ENCODE assay signal across 20 cellular contexts in the genomic region with DNA sequence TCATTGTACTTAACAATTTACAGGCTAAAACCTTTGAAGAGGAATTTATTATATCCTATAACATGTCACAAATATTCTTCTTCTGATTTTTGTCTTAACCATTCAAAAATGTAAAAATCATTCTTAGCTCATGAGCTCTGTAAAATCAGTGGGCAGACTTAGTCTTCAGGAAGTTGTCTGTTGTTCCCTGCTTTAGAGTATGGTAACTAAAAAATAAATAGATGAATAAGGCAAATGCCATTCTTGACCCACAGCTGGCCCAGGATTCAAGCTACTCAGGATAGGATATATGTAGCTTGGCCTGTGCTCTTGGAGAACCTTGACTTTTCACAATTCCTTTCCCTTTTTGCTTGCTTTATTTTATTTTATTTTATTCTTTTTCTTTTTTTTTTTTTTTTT. TPM values are rescaled to one million over a fixed set of nuclear protein-coding genes. Genes with fewer than 3 reads are reported as not detected.
DNase-seq lines count a peak whose midpoint lies in the region; ATAC-seq and TF ChIP-seq lines count a peak whose summit lies in the region.
"Had no signal": no experiment of that assay in that cellular context is flagged by ENCODE, and none has a peak within 500 bp of the region (broad histone marks: within the 10 kb centered on the region; RNA-seq: fewer than 3 reads in every experiment).

No MANE protein-coding gene starts in this region.

- no peak overlapping the region for H3K4me2 ChIP-seq in PC-9
- H3K4me2 ChIP-seq: A549, BLaER1, SK-N-SH had no signal

- H3K27ac Mint-ChIP-seq in central memory CD8-positive, alpha-beta T cell (ENCODE audit: low read depth) = peak overlapping the region; percentile 8
- peak overlapping the region; percentile 14 for H3K27ac Mint-ChIP-seq in memory B cell
- H3K27ac Mint-ChIP-seq in stimulated activated naive B cell treated with anti-CD40 and anti-IgM and Interleukin-4, amounts not matched to agents 10 μg/mL and 1 μg/mL and 100 μg/mL, for 72 hours = peak overlapping the region; percentile 20

- no peaks in the 10 kb centered on the region for H3K27me3 ChIP-seq in PC-9 (ENCODE audit: insufficient read depth, low read depth)
- H3K27me3 ChIP-seq: BLaER1 had no signal

- CTCF ChIA-PET in PC-9 (lab: Charles Lee) = interaction anchor here (0.7 kb wide), 1 partner anchor 270 kb away, joined by 9 read pairs; no protein-coding TSS in a partner anchor

- H3K9me2 ChIP-seq in PC-9 (ENCODE audit: insufficient read depth) = no peaks in the 10 kb centered on the region
- H3K9me2 ChIP-seq: SK-N-SH had no signal

- H3K36me3 Mint-ChIP-seq in central memory CD8-positive, alpha-beta T cell (ENCODE audit: insufficient read depth) = peaks cover 6% of the 10 kb centered on the region
- H3K36me3 Mint-ChIP-seq in memory B cell = peaks cover 43% of the 10 kb centered on the region
- peaks cover 55 to 80% of the 10 kb centered on the region in 2 donors for H3K36me3 Mint-ChIP-seq in stimulated activated naive B cell treated with anti-CD40 and anti-IgM and Interleukin-4, amounts not matched to agents 10 μg/mL and 1 μg/mL and 100 μg/mL, for 72 hours

- no peaks in the 10 kb centered on the region; the same call in 1 of the 2 replicates for H3K9me3 ChIP-seq in PC-9 (ENCODE audit: insufficient read depth, low read depth)
- H3K9me3 ChIP-seq: SK-N-SH had no signal

- no peak overlapping the region for H3K4me3 ChIP-seq in PC-9
- H3K4me3 ChIP-seq: A549, BLaER1 had no signal

- POLR2A ChIA-PET in PC-9 (lab: Charles Lee; ENCODE audit: unreplicated experiment) = no interaction called here

- H3K4me3 Mint-ChIP-seq in central memory CD8-positive, alpha-beta T cell = no peak overlapping the region
- no peak overlapping the region for H3K4me3 Mint-ChIP-seq in memory B cell
- H3K4me3 Mint-ChIP-seq in stimulated activated naive B cell treated with anti-CD40 and anti-IgM and Interleukin-4, amounts not matched to agents 10 μg/mL and 1 μg/mL and 100 μg/mL, for 72 hours = no peak overlapping the region
- H3K4me3 Mint-ChIP-seq: CD4-positive, alpha-beta memory T cell; H9 had no signal

- H3K9me3 Mint-ChIP-seq in central memory CD8-positive, alpha-beta T cell = peaks cover 17% of the 10 kb centered on the region
- H3K9me3 Mint-ChIP-seq in memory B cell = peaks cover 16% of the 10 kb centered on the region
- H3K9me3 Mint-ChIP-seq in stimulated activated naive B cell treated with anti-CD40 and anti-IgM and Interleukin-4, amounts not matched to agents 10 μg/mL and 1 μg/mL and 100 μg/mL, for 72 hours = peaks cover 21 to 23% of the 10 kb centered on the region in 2 donors

- DNase-seq in EH (ENCODE audit: low read depth) (peak; percentile 14), memory B cell (ENCODE audit: low spot score in 2 of 2) (no peak), NOMO-1 treated with DMSO at 0.1 percent for 48 hours (lab: John Stamatoyannopoulos, UW; ENCODE audit: unreplicated experiment) (no peak), PC-9 (no peak)
- DNase-seq in central memory CD8-positive, alpha-beta T cell (ENCODE audit: low spot score in 2 of 2) = no peak
- DNase-seq in stimulated activated naive B cell treated with anti-CD40 and anti-IgM and Interleukin-4, amounts not matched to agents 10 μg/mL and 1 μg/mL and 100 μg/mL, for 72 hours = no peak
- DNase-seq: CD4-positive, alpha-beta memory T cell; DMS79 treated with DMSO at 0.1 percent for 48 hours; MM.1S; NCI-H1092; NCI-H2081; NCI-H446 treated with DMSO at 0.1 percent for 48 hours; NK-92 treated with Interleukin-12 subunit alpha and Interleukin-12 subunit beta, amount 100 ng/mL, for 24 hours; RPMI8226; SHP77 treated with DMSO at 0.1 percent for 48 hours; SK-N-SH had no signal

- no peak for ATAC-seq in central memory CD8-positive, alpha-beta T cell (replicated peaks; ENCODE audit: extremely low read depth, poor library complexity, severe bottlenecking)
- ATAC-seq in memory B cell (ENCODE audit: low read depth) (no peak), HG02642 (IDR thresholded peaks at IDR 0.05; ENCODE audit: poor library complexity, unreplicated experiment) (no peak)
- peak; percentile 43 to 66 for ATAC-seq in stimulated activated naive B cell treated with anti-CD40 and anti-IgM and Interleukin-4, amounts not matched to agents 10 μg/mL and 1 μg/mL and 100 μg/mL, for 72 hours (replicated peaks)
- ATAC-seq: A549 had no signal

- H3K79me2 ChIP-seq in PC-9 (ENCODE audit: low read depth) = no peaks in the 10 kb centered on the region

- no peaks in the 10 kb centered on the region; the same call in 1 of the 2 replicates for H3K36me3 ChIP-seq in PC-9 (ENCODE audit: low read depth)

- intact Hi-C loops in PC-9 (cut with micrococcal nuclease; ENCODE audit: unreplicated experiment) = loop anchor here (5.0 kb wide), 1 partner anchor 68 kb away; no protein-coding TSS in a partner anchor

- H3F3A ChIP-seq in PC-9 (ENCODE audit: insufficient read depth, low read depth) = no peaks in the 10 kb centered on the region

- H4K20me1 ChIP-seq in PC-9 (ENCODE audit: insufficient read depth) = no peaks in the 10 kb centered on the region; the same call in 1 of the 2 replicates
- H4K20me1 ChIP-seq: BLaER1 had no signal

- TF ChIP-seq CTCF in PC-9 (conservative IDR thresholded peaks at IDR 0.05) = no peak

- H3K4me1 ChIP-seq in PC-9 (replicated peaks; ENCODE audit: insufficient read depth) = peaks cover 7% of the 10 kb centered on the region

- H3K27me3 Mint-ChIP-seq in central memory CD8-positive, alpha-beta T cell = no peaks in the 10 kb centered on the region
- no peaks in the 10 kb centered on the region for H3K27me3 Mint-ChIP-seq in memory B cell
- H3K27me3 Mint-ChIP-seq in stimulated activated naive B cell treated with anti-CD40 and anti-IgM and Interleukin-4, amounts not matched to agents 10 μg/mL and 1 μg/mL and 100 μg/mL, for 72 hours = no peaks in the 10 kb centered on the region
- H3K27me3 Mint-ChIP-seq: CD4-positive, alpha-beta memory T cell had no signal

- peaks cover 17% of the 10 kb centered on the region for H3K4me1 Mint-ChIP-seq in central memory CD8-positive, alpha-beta T cell
- peaks cover 14% of the 10 kb centered on the region for H3K4me1 Mint-ChIP-seq in memory B cell
- H3K4me1 Mint-ChIP-seq in stimulated activated naive B cell treated with anti-CD40 and anti-IgM and Interleukin-4, amounts not matched to agents 10 μg/mL and 1 μg/mL and 100 μg/mL, for 72 hours = peaks cover 14 to 25% of the 10 kb centered on the region in 2 donors

- no peak overlapping the region for H3K27ac ChIP-seq in PC-9
- H3K27ac ChIP-seq: A549, BLaER1 had no signal

- no peak overlapping the region for H2AFZ ChIP-seq in PC-9

- BruUV-seq in PC-9 (replicated peaks; lab: Mats Ljungman, UMichigan) = no TSS peak

RNA-seq across cellular contexts. Expression of gene LRRC4, which starts 51.5 kb away (rescaled TPM):
- total RNA-seq in PC-9 (2021) = 0.10 and 0.39 TPM in 2 replicates
- total RNA-seq: CD4-positive, alpha-beta memory T cell had no signal

Comparison
In these comparisons a context has a peak if more than half of its experiments do, and no peak if none do; other contexts are left out.
1. ATAC-seq: peak in stimulated activated naive B cell treated with anti-CD40 and anti-IgM and Interleukin-4, amounts not matched to agents 10 μg/mL and 1 μg/mL and 100 μg/mL, for 72 hours (2 of 2); none in central memory CD8-positive, alpha-beta T cell (single experiment), memory B cell (single experiment) and HG02642 (single experiment).
2. Peak in every context shown above with its lines, with median percentiles within 50 percentile points of each other: H3K27ac Mint-ChIP-seq.